ENCODE assay signal across 9 cellular contexts in the genomic region with DNA sequence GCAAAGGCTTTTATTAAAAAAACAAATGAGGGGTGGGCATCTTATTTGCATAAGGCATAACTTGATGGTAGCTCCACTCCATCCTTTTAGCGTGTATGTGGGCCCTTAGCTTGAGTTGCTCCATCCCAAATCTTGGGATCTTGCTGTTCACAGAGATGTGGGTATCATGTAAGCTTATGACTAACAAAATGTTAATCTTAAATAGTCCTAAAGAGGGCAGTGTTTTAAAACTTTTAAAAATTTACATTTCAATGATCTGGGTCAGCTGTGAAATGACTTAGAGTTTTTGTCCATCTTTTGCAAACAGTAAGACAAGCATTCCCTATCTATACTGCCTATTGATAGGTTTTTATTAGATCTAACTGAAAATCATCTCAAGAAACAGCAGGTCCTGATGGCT.
DNase-seq lines count a peak whose midpoint lies in the region; FAIRE-seq and TF ChIP-seq lines count a peak whose summit lies in the region.
"Had no signal": no experiment of that assay in that cellular context is flagged by ENCODE, and none has a peak within 500 bp of the region (broad histone marks: within the 10 kb centered on the region; RNA-seq: fewer than 3 reads in every experiment).

No MANE protein-coding gene starts in this region.

- H3K9me2 ChIP-seq in MM.1S (replicated peaks; ENCODE audit: insufficient read depth, low read length), result no peaks in the 10 kb centered on the region

- FAIRE-seq in bronchial epithelial cell (lab: Jason Lieb, UNC), result no peak

- H3K79me2 ChIP-seq in MM.1S (ENCODE audit: low read length) (no peaks in the 10 kb centered on the region), smooth muscle cell (ENCODE audit: low read depth) (no peaks in the 10 kb centered on the region)

- H2AFZ ChIP-seq in MM.1S (ENCODE audit: low read length) (no peak overlapping the region), smooth muscle cell (ENCODE audit: low read depth) (no peak overlapping the region)

- H4K20me1 ChIP-seq in MM.1S (ENCODE audit: insufficient read depth, low read length) (no peaks in the 10 kb centered on the region), smooth muscle cell (ENCODE audit: low read depth) (no peaks in the 10 kb centered on the region)

- no peak overlapping the region for H3K27ac ChIP-seq in MM.1S (ENCODE audit: low read length)
- H3K27ac ChIP-seq in smooth muscle cell (ENCODE audit: low read depth), result no peak overlapping the region
- H3K27ac ChIP-seq in substantia nigra (ENCODE audit: low read depth, low read length, poor library complexity, severe bottlenecking), result no peak overlapping the region

- TF ChIP-seq CTCF in MM.1S (IDR thresholded peaks at IDR 0.05; ENCODE audit: low read length) (peak; percentile 38), bronchial epithelial cell (IDR thresholded peaks at IDR 0.05; ENCODE audit: insufficient read depth, low read length, severe bottlenecking) (no peak), smooth muscle cell (IDR thresholded peaks at IDR 0.05; ENCODE audit: borderline replicate concordance, insufficient read depth, poor library complexity, severe bottlenecking) (peak; percentile 34)

- H3K9ac ChIP-seq in MM.1S (ENCODE audit: low read length) (no peak overlapping the region), smooth muscle cell (ENCODE audit: low read depth) (no peak overlapping the region)

- DNase-seq in NOMO-1 treated with DMSO at 0.1 percent for 48 hours (lab: John Stamatoyannopoulos, UW; ENCODE audit: unreplicated experiment), result peak; percentile 24
- no peak for DNase-seq in NOMO-1 treated with dmso at 0.1 percent for 144 hours (lab: John Stamatoyannopoulos, UW; ENCODE audit: unreplicated experiment)
- DNase-seq in MM.1S, result peak; percentile 35
- peak; percentile 35 for DNase-seq in bronchial epithelial cell (ENCODE audit: low read depth)
- DNase-seq in smooth muscle cell (lab: John Stamatoyannopoulos, UW; ENCODE audit: unreplicated experiment), result no peak
- no peak for DNase-seq in stimulated activated CD4-positive, alpha-beta T cell treated with anti-CD3 and anti-CD28 coated beads, Interleukin-15, amount 100 ng/mL, for 24 hours
- DNase-seq in substantia nigra (lab: John Stamatoyannopoulos, UW), result no peak
- no peak for DNase-seq in middle frontal gyrus (ENCODE audit: extremely low spot score, low spot score)
- DNase-seq: COR-L47 had no signal

- H3K27me3 ChIP-seq in MM.1S (replicated peaks; ENCODE audit: insufficient read depth, low read length) (no peaks in the 10 kb centered on the region), bronchial epithelial cell (ENCODE audit: control insufficient read depth, insufficient read depth, low read length) (no peaks in the 10 kb centered on the region), smooth muscle cell (ENCODE audit: low read depth) (no peaks in the 10 kb centered on the region)

- no peaks in the 10 kb centered on the region for H3F3A ChIP-seq in MM.1S (ENCODE audit: insufficient read depth, low read length)
- H3F3A ChIP-seq in smooth muscle cell (ENCODE audit: low read depth), result no peaks in the 10 kb centered on the region

- H3K4me2 ChIP-seq in MM.1S (ENCODE audit: low read depth, low read length) (no peak overlapping the region), smooth muscle cell (no peak overlapping the region)

- 96% methylated on average over 1 of the region's 1 CpG for WGBS in smooth muscle cell (ENCODE audit: low lambda C conversion rate)

- no peak overlapping the region for H3K4me3 ChIP-seq in MM.1S (ENCODE audit: low read length)
- no peak overlapping the region for H3K4me3 ChIP-seq in bronchial epithelial cell (ENCODE audit: low read depth, low read length)
- H3K4me3 ChIP-seq in smooth muscle cell, result no peak overlapping the region

- no peaks in the 10 kb centered on the region for H3K9me3 ChIP-seq in MM.1S (replicated peaks; ENCODE audit: insufficient read depth, low read length)
- H3K9me3 ChIP-seq in smooth muscle cell (replicated peaks; ENCODE audit: low read depth), result no peaks in the 10 kb centered on the region

- no peaks in the 10 kb centered on the region for H3K36me3 ChIP-seq in MM.1S (replicated peaks; ENCODE audit: insufficient read depth, low read length)
- H3K36me3 ChIP-seq in bronchial epithelial cell (ENCODE audit: control insufficient read depth, insufficient read depth, low read length), result no peaks in the 10 kb centered on the region
- H3K36me3 ChIP-seq in smooth muscle cell (ENCODE audit: low read depth), result no peaks in the 10 kb centered on the region

- H3K4me1 ChIP-seq in MM.1S (ENCODE audit: low read length) (no peaks in the 10 kb centered on the region), smooth muscle cell (ENCODE audit: low read depth) (no peaks in the 10 kb centered on the region)

Comparison
In these comparisons a context has a peak if more than half of its experiments do, and no peak if none do; other contexts are left out.
1. DNase-seq: peak in NOMO-1 treated with DMSO at 0.1 percent for 48 hours (single experiment), MM.1S (single experiment) and bronchial epithelial cell (single experiment); none in NOMO-1 treated with dmso at 0.1 percent for 144 hours (single experiment), smooth muscle cell (single experiment), stimulated activated CD4-positive, alpha-beta T cell treated with anti-CD3 and anti-CD28 coated beads, Interleukin-15, amount 100 ng/mL, for 24 hours (single experiment), substantia nigra (0 of 49) and middle frontal gyrus (single experiment).